Comparison of ENCODE assay signal across 11 cellular contexts in genomic region chr2:219576505-219577388, GRCh38. TPM values are rescaled to one million over a fixed set of nuclear protein-coding genes. Genes with fewer than 3 reads are reported as not detected.
A peak's percentile ranks its signal among the peaks of the same experiment; 100 is the strongest.
DNase-seq lines count a peak whose midpoint lies in the region; ATAC-seq and TF ChIP-seq lines count a peak whose summit lies in the region.
"Had no signal": no experiment of that assay in that cellular context is flagged by ENCODE, and none has a peak within 500 bp of the region (broad histone marks: within the 10 kb centered on the region; RNA-seq: fewer than 3 reads in every experiment).

No MANE protein-coding gene starts in this region.

- no peak overlapping the region for H4K8ac ChIP-seq in trophoblast cell (ENCODE audit: low read depth, low read length)

- no CpG with 5 or more reads among the region's 15 CpGs for WGBS in trophoblast cell (ENCODE audit: extremely low coverage, insufficient coverage, insufficient read length)

- H2AFZ ChIP-seq in trophoblast cell (ENCODE audit: insufficient read depth, low read length, poor library complexity), result no peak overlapping the region
- H2AFZ ChIP-seq: parathyroid adenoma had no signal

- peaks cover 10% of the 10 kb centered on the region for H3K9me3 Mint-ChIP-seq in glutamatergic neuron (ENCODE audit: unreplicated experiment)
- H3K9me3 Mint-ChIP-seq: activated T-helper 1 cell treated with anti-CD3 and anti-CD28 coated beads, Interleukin-12 subunit alpha, Interleukin-12 subunit beta, Interleukin-2, Interleukin-4 antibody, amounts not matched to agents 30 ng/mL and 10 ng/mL and 1 ng/mL, durations not matched to agents 14 hours and 24 hours and 36 hours had no signal

- H3K79me1 ChIP-seq in trophoblast cell (ENCODE audit: low read length), result peaks cover 14% of the 10 kb centered on the region

- peak overlapping the region; percentile 31 for H3K27ac ChIP-seq in trophoblast cell (ENCODE audit: low read depth, low read length)
- no peak overlapping the region for H3K27ac ChIP-seq in coronary artery
- H3K27ac ChIP-seq: parathyroid adenoma had no signal

- no peak overlapping the region for H4K12ac ChIP-seq in trophoblast cell (ENCODE audit: low read depth, low read length)

- H2BK5ac ChIP-seq in trophoblast cell (ENCODE audit: low read depth, low read length, poor library complexity), result no peak overlapping the region

- peaks cover 14% of the 10 kb centered on the region for H3K27me3 Mint-ChIP-seq in glutamatergic neuron (ENCODE audit: unreplicated experiment)

- no peaks in the 10 kb centered on the region for H3K9me3 ChIP-seq in trophoblast cell (ENCODE audit: insufficient read depth, low read depth, low read length)

- peak overlapping the region; percentile 79 for H4K91ac ChIP-seq in trophoblast cell (ENCODE audit: low read depth, low read length)

- CTCF ChIA-PET in HEK293T (lab: Yijun Ruan, JAX), result no interaction called here
- CTCF ChIA-PET in GM10248 (lab: Yijun Ruan, JAX), result interaction anchor here (5.6 kb wide), 1 partner anchor 16 kb away, joined by 38 read pairs; no protein-coding TSS in a partner anchor

- H3K18ac ChIP-seq in trophoblast cell (ENCODE audit: low read length), result no peak overlapping the region

- H2BK120ac ChIP-seq in trophoblast cell (ENCODE audit: insufficient read depth, low read length, poor library complexity), result peak overlapping the region; percentile 16

- H3K4me3 Mint-ChIP-seq in glutamatergic neuron (ENCODE audit: unreplicated experiment), result peak overlapping the region; percentile 67
- H3K4me3 Mint-ChIP-seq: activated T-helper 1 cell treated with anti-CD3 and anti-CD28 coated beads, Interleukin-12 subunit alpha, Interleukin-12 subunit beta, Interleukin-2, Interleukin-4 antibody, amounts not matched to agents 30 ng/mL and 10 ng/mL and 1 ng/mL, durations not matched to agents 14 hours and 24 hours and 36 hours; T-helper 17 cell had no signal

- peak overlapping the region; percentile 79 for H2AK5ac ChIP-seq in trophoblast cell (ENCODE audit: low read length)

- no peak overlapping the region for H3K23ac ChIP-seq in trophoblast cell (ENCODE audit: low read length)

- POLR2A ChIA-PET in HEK293T (lab: Yijun Ruan, JAX) (interaction anchor here (1.0 to 2.0 kb wide), 5 partner anchors 9 to 25 kb away, joined by 3 to 9 read pairs (median 3); partner anchors contain the start of gene STK11IP), GM10248 (lab: Yijun Ruan, JAX) (no interaction called here)

- H3K27ac Mint-ChIP-seq in glutamatergic neuron (ENCODE audit: unreplicated experiment), result peak overlapping the region; percentile 34
- H3K27ac Mint-ChIP-seq: activated T-helper 1 cell treated with anti-CD3 and anti-CD28 coated beads, Interleukin-12 subunit alpha, Interleukin-12 subunit beta, Interleukin-2, Interleukin-4 antibody, amounts not matched to agents 30 ng/mL and 10 ng/mL and 1 ng/mL, durations not matched to agents 14 hours and 24 hours and 36 hours; T-helper 17 cell had no signal

- no peak for ATAC-seq in GM21576 (IDR thresholded peaks at IDR 0.05; ENCODE audit: unreplicated experiment)
- ATAC-seq: T-helper 17 cell had no signal

- peak overlapping the region; percentile 39 for H3K4me2 ChIP-seq in trophoblast cell (ENCODE audit: low read length)

- H2BK12ac ChIP-seq in trophoblast cell (ENCODE audit: low read length), result peak overlapping the region; percentile 48

- no peaks in the 10 kb centered on the region for H3K36me3 ChIP-seq in trophoblast cell (ENCODE audit: control insufficient read depth in 1 of 2, insufficient read depth in 2 of 2, low read length in 2 of 2)

- H3K36me3 Mint-ChIP-seq in glutamatergic neuron (ENCODE audit: unreplicated experiment), result no peaks in the 10 kb centered on the region

- H3K4me1 Mint-ChIP-seq in glutamatergic neuron (ENCODE audit: low read depth, unreplicated experiment), result peaks cover 14% of the 10 kb centered on the region

- H3K27me3 ChIP-seq in trophoblast cell (ENCODE audit: insufficient read depth, low read length), result no peaks in the 10 kb centered on the region

- peak overlapping the region; percentile 28 for H3K14ac ChIP-seq in trophoblast cell (ENCODE audit: low read length)

- peaks cover 32 to 34% of the 10 kb centered on the region in 2 experiments for H3K4me1 ChIP-seq in trophoblast cell (ENCODE audit: control insufficient read depth in 1 of 2, insufficient read depth in 2 of 2, low read length in 2 of 2)

- no peak overlapping the region for H3K4me3 ChIP-seq in trophoblast cell (ENCODE audit: low read depth, low read length)
- H3K4me3 ChIP-seq in coronary artery, result no peak overlapping the region

- TF ChIP-seq CTCF in glutamatergic neuron (IDR thresholded peaks at IDR 0.05; ENCODE audit: partially characterized antibody, unreplicated experiment) (no peak), coronary artery (IDR thresholded peaks at IDR 0.05) (no peak), GM10248 (IDR thresholded peaks at IDR 0.05; ENCODE audit: control extremely low read depth, extremely low read depth, low read depth, missing control alignments) (no peak)

- DNase-seq in HEK293T (ENCODE audit: extremely low spot score) (peak; percentile 40), NCI-H345 (lab: John Stamatoyannopoulos, UW) (peak; percentile 80), glutamatergic neuron (peak; percentile 43), trophoblast cell (peak; percentile 41 to 54), coronary artery (ENCODE audit: low spot score) (no peak), GM10248 (ENCODE audit: extremely low spot score) (no peak)
- no peak for DNase-seq in stimulated activated CD4-positive, alpha-beta T cell treated with anti-CD3 and anti-CD28 coated beads, Interleukin-15, amount 100 ng/mL, for 24 hours
- DNase-seq: T-helper 17 cell had no signal

- H3K4ac ChIP-seq in trophoblast cell (ENCODE audit: low read depth, low read length), result no peak overlapping the region

- H3K79me2 ChIP-seq in trophoblast cell (ENCODE audit: control insufficient read depth, insufficient read depth, low read length, poor library complexity), result peaks cover 4% of the 10 kb centered on the region
- H3K79me2 ChIP-seq: parathyroid adenoma had no signal

- no peak overlapping the region for H3K9ac ChIP-seq in trophoblast cell (ENCODE audit: low read length)
- H3K9ac ChIP-seq: parathyroid adenoma had no signal

TF ChIP-seq in HEK293T, 16 proteins besides CTCF, POLR2A, EP300 and RAD21:
- TF ChIP-seq ARNT (IDR thresholded peaks at IDR 0.05) (no peak), ZNF384 (IDR thresholded peaks at IDR 0.05) (no peak), FOXK2 (IDR thresholded peaks at IDR 0.05) (no peak)
TF ChIP-seq in HEK293T: peak in this region for 0.

RNA-seq across cellular contexts. Expression of gene INHA, which starts 4.6 kb away (rescaled TPM):
- not detected for total RNA-seq in glutamatergic neuron (ENCODE audit: unreplicated experiment)
- polyA plus RNA-seq in trophoblast cell (2013), result 24.7 and 27.9 TPM in 2 replicates
- total RNA-seq: activated T-helper 1 cell treated with anti-CD3 and anti-CD28 coated beads, Interleukin-12 subunit alpha, Interleukin-12 subunit beta, Interleukin-2, Interleukin-4 antibody, amounts not matched to agents 30 ng/mL and 10 ng/mL and 1 ng/mL, durations not matched to agents 14 hours and 24 hours and 36 hours; T-helper 17 cell had no signal

RNA-seq across cellular contexts. Expression of gene OBSL1, which starts 5.4 kb away (rescaled TPM):
- total RNA-seq in glutamatergic neuron (ENCODE audit: unreplicated experiment), result 47.9 TPM
- 155 and 158 TPM in 2 replicates for polyA plus RNA-seq in trophoblast cell (2013)

RNA-seq across cellular contexts. Expression of gene STK11IP, which starts 20.9 kb away (rescaled TPM):
- total RNA-seq in glutamatergic neuron (ENCODE audit: unreplicated experiment), result 34.5 TPM
- polyA plus RNA-seq in trophoblast cell (2013), result 19.1 and 19.7 TPM in 2 replicates

RNA-seq across cellular contexts. Expression of gene TMEM198, which starts 32.9 kb away (rescaled TPM):
- 40.9 TPM for total RNA-seq in glutamatergic neuron (ENCODE audit: unreplicated experiment)
- 5.0 and 5.5 TPM in 2 replicates for polyA plus RNA-seq in trophoblast cell (2013)

RNA-seq across cellular contexts. Expression of gene CHPF, which starts 33.1 kb away (rescaled TPM):
- total RNA-seq in glutamatergic neuron (ENCODE audit: unreplicated experiment), result 31.1 TPM
- polyA plus RNA-seq in trophoblast cell (2013), result 150 and 167 TPM in 2 replicates

Comparison
In these comparisons a context has a peak if more than half of its experiments do, and no peak if none do; other contexts are left out.
1. DNase-seq: peak in HEK293T (single experiment), NCI-H345 (single experiment), glutamatergic neuron (single experiment) and trophoblast cell (2 of 2); none in stimulated activated CD4-positive, alpha-beta T cell treated with anti-CD3 and anti-CD28 coated beads, Interleukin-15, amount 100 ng/mL, for 24 hours (single experiment), coronary artery (single experiment) and GM10248 (single experiment).